Comparison of ENCODE assay signal across 17 cellular contexts in the genomic region with DNA sequence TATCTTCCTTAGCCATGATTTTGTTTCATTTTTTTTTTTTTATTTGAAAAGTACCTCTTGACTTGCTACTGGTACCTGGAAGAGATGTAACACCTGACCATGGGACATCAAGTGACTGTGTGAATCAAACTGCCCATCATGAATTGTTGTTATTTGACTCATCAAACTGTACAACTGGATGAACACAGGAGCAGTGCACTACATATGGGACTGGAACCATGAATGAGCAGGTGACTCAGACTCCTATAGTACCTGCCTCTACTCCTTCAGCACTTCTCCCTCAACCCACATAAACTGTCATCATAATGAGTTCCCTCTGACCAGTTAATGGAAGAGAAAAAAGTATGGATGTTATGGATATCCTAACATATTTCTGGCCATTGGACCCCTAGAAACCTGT. TPM values are rescaled to one million over a fixed set of nuclear protein-coding genes. Genes with fewer than 3 reads are reported as not detected.
DNase-seq lines count a peak whose midpoint lies in the region; ATAC-seq, FAIRE-seq and TF ChIP-seq lines count a peak whose summit lies in the region.
"Had no signal": no experiment of that assay in that cellular context is flagged by ENCODE, and none has a peak within 500 bp of the region (broad histone marks: within the 10 kb centered on the region; RNA-seq: fewer than 3 reads in every experiment).

No MANE protein-coding gene starts in this region.

- dilution Hi-C loops in keratinocyte (cut with MboI; ENCODE audit: extremely low pct_ligation_motif_present, low sequenced_read_pairs) = no loop called here

- H3K4me2 ChIP-seq in keratinocyte (ENCODE audit: control insufficient read depth, extremely low read depth, insufficient read depth, low read depth, low read length) = no peak overlapping the region

- H3K4me3 ChIP-seq in keratinocyte (ENCODE audit: control insufficient read depth in 2 of 3, extremely low read depth in 1 of 3, insufficient read depth in 2 of 3, low read depth in 1 of 3, low read length in 3 of 3) = no peak overlapping the region
- H3K4me3 ChIP-seq: HAP-1 had no signal

- no peaks in the 10 kb centered on the region for H3K27me3 Mint-ChIP-seq in activated naive CD8-positive, alpha-beta T cell treated with anti-CD3 and anti-CD28 coated beads, Interleukin-2, amount 50 U/mL, for 24 hours
- H3K27me3 Mint-ChIP-seq in activated naive CD8-positive, alpha-beta T cell treated with anti-CD3 and anti-CD28 coated beads for 36 hours = no peaks in the 10 kb centered on the region
- H3K27me3 Mint-ChIP-seq in activated T-helper 17 cell treated with anti-CD3 and anti-CD28 coated beads, Interleukin-2, amount 50 U/mL, for 72 hours = no peaks in the 10 kb centered on the region
- H3K27me3 Mint-ChIP-seq: IgD-negative memory B cell had no signal

- H3K27ac ChIP-seq in keratinocyte (ENCODE audit: control insufficient read depth, insufficient read depth, low read length) = no peak overlapping the region
- H3K27ac ChIP-seq: HL-60 had no signal

- peak; percentile 49 for ATAC-seq in activated naive CD8-positive, alpha-beta T cell treated with anti-CD3 and anti-CD28 coated beads, Interleukin-2, amount 50 U/mL, for 24 hours
- ATAC-seq in activated T-helper 17 cell treated with anti-CD3 and anti-CD28 coated beads, Interleukin-2, amount 50 U/mL, for 72 hours (replicated peaks) = peak; percentile 90
- ATAC-seq in HG03439 (IDR thresholded peaks at IDR 0.05; ENCODE audit: unreplicated experiment) = no peak
- ATAC-seq in HG03378 (IDR thresholded peaks at IDR 0.05; ENCODE audit: unreplicated experiment) = no peak

- no peaks in the 10 kb centered on the region for H3K9me3 Mint-ChIP-seq in activated naive CD8-positive, alpha-beta T cell treated with anti-CD3 and anti-CD28 coated beads, Interleukin-2, amount 50 U/mL, for 24 hours
- H3K9me3 Mint-ChIP-seq in activated naive CD8-positive, alpha-beta T cell treated with anti-CD3 and anti-CD28 coated beads for 36 hours = peaks cover 2% of the 10 kb centered on the region
- H3K9me3 Mint-ChIP-seq in activated T-helper 17 cell treated with anti-CD3 and anti-CD28 coated beads, Interleukin-2, amount 50 U/mL, for 72 hours = no peaks in the 10 kb centered on the region

- H4K20me1 ChIP-seq in keratinocyte (ENCODE audit: control insufficient read depth, extremely low read depth, insufficient read depth, low read length) = no peaks in the 10 kb centered on the region

- H3K79me2 ChIP-seq in keratinocyte (ENCODE audit: control insufficient read depth, insufficient read depth, low read length) = no peaks in the 10 kb centered on the region

- no peak for DNase-seq in activated naive CD8-positive, alpha-beta T cell treated with anti-CD3 and anti-CD28 coated beads, Interleukin-2, amount 50 U/mL, for 24 hours
- DNase-seq in activated naive CD8-positive, alpha-beta T cell treated with anti-CD3 and anti-CD28 coated beads for 36 hours = no peak
- DNase-seq in keratinocyte (ENCODE audit: low read depth, low spot score) (no peak), amniotic stem cell (lab: John Stamatoyannopoulos, UW) (no peak)
- DNase-seq: AML-193, NCI-H187, NCI-H345, NCI-H526 treated with DMSO at 0.1 percent for 48 hours, RPMI8226 had no signal

- no peak for TF ChIP-seq CTCF in keratinocyte (optimal IDR thresholded peaks at IDR 0.05 in 1 of 3, IDR thresholded peaks at IDR 0.05 in 1 of 3, conservative IDR thresholded peaks at IDR 0.05 in 1 of 3; ENCODE audit: extremely low read depth in 1 of 3, insufficient read depth in 2 of 3, low read length in 3 of 3)

- no peaks in the 10 kb centered on the region for H3K9me1 ChIP-seq in keratinocyte (ENCODE audit: control insufficient read depth, extremely low read depth, insufficient read depth, low read length)

- H3K27ac Mint-ChIP-seq in activated naive CD8-positive, alpha-beta T cell treated with anti-CD3 and anti-CD28 coated beads, Interleukin-2, amount 50 U/mL, for 24 hours = no peak overlapping the region
- H3K27ac Mint-ChIP-seq in activated naive CD8-positive, alpha-beta T cell treated with anti-CD3 and anti-CD28 coated beads for 36 hours = no peak overlapping the region
- peak overlapping the region; percentile 48 for H3K27ac Mint-ChIP-seq in activated T-helper 17 cell treated with anti-CD3 and anti-CD28 coated beads, Interleukin-2, amount 50 U/mL, for 72 hours

- H3K36me3 ChIP-seq in keratinocyte (ENCODE audit: control insufficient read depth in 2 of 2, extremely low read depth in 1 of 2, insufficient read depth in 2 of 2, low read length in 2 of 2) = no peaks in the 10 kb centered on the region
- H3K36me3 ChIP-seq: HAP-1 had no signal

- H2AFZ ChIP-seq in keratinocyte (ENCODE audit: control insufficient read depth, low read length) = no peak overlapping the region

- peak; percentile 29 for FAIRE-seq in keratinocyte (lab: Jason Lieb, UNC)
- FAIRE-seq: HTR-8/SVneo had no signal

- peaks cover 4% of the 10 kb centered on the region for H3K36me3 Mint-ChIP-seq in activated naive CD8-positive, alpha-beta T cell treated with anti-CD3 and anti-CD28 coated beads, Interleukin-2, amount 50 U/mL, for 24 hours (ENCODE audit: low read depth)
- peaks cover 14% of the 10 kb centered on the region for H3K36me3 Mint-ChIP-seq in activated naive CD8-positive, alpha-beta T cell treated with anti-CD3 and anti-CD28 coated beads for 36 hours
- no peaks in the 10 kb centered on the region for H3K36me3 Mint-ChIP-seq in activated T-helper 17 cell treated with anti-CD3 and anti-CD28 coated beads, Interleukin-2, amount 50 U/mL, for 72 hours (ENCODE audit: low read depth)

- no peaks in the 10 kb centered on the region for H3K9me3 ChIP-seq in keratinocyte (ENCODE audit: control insufficient read depth, low read depth, low read length)
- H3K9me3 ChIP-seq: HAP-1 had no signal

- no peaks in the 10 kb centered on the region for H3K4me1 ChIP-seq in keratinocyte (ENCODE audit: control insufficient read depth, extremely low read depth, insufficient read depth, low read length)
- H3K4me1 ChIP-seq: HAP-1 had no signal

- H3K4me3 Mint-ChIP-seq in activated naive CD8-positive, alpha-beta T cell treated with anti-CD3 and anti-CD28 coated beads, Interleukin-2, amount 50 U/mL, for 24 hours = no peak overlapping the region
- H3K4me3 Mint-ChIP-seq in activated naive CD8-positive, alpha-beta T cell treated with anti-CD3 and anti-CD28 coated beads for 36 hours = no peak overlapping the region
- H3K4me3 Mint-ChIP-seq in activated T-helper 17 cell treated with anti-CD3 and anti-CD28 coated beads, Interleukin-2, amount 50 U/mL, for 72 hours = no peak overlapping the region
- H3K4me3 Mint-ChIP-seq: CD14-positive monocyte had no signal

- H3K27me3 ChIP-seq in keratinocyte (ENCODE audit: control insufficient read depth, extremely low read depth, insufficient read depth, low read length) = no peaks in the 10 kb centered on the region

- H3K4me1 Mint-ChIP-seq in activated naive CD8-positive, alpha-beta T cell treated with anti-CD3 and anti-CD28 coated beads, Interleukin-2, amount 50 U/mL, for 24 hours = peaks cover 6% of the 10 kb centered on the region
- peaks cover 19% of the 10 kb centered on the region for H3K4me1 Mint-ChIP-seq in activated naive CD8-positive, alpha-beta T cell treated with anti-CD3 and anti-CD28 coated beads for 36 hours
- H3K4me1 Mint-ChIP-seq in activated T-helper 17 cell treated with anti-CD3 and anti-CD28 coated beads, Interleukin-2, amount 50 U/mL, for 72 hours = peaks cover 4% of the 10 kb centered on the region

- H3K9ac ChIP-seq in keratinocyte (ENCODE audit: control insufficient read depth, extremely low read depth, insufficient read depth, low read length) = no peak overlapping the region

RNA-seq across cellular contexts. Expression of gene UBE2D3, which starts 15.9 kb away (rescaled TPM):
- 100 to 1,000 TPM; 477 to 516 TPM for total RNA-seq in activated naive CD8-positive, alpha-beta T cell treated with anti-CD3 and anti-CD28 coated beads for 36 hours
- total RNA-seq in activated T-helper 17 cell treated with anti-CD3 and anti-CD28 coated beads, Interleukin-2, amount 50 U/mL, for 72 hours = 100 to 1,000 TPM; 403 to 450 TPM
- polyA plus RNA-seq in keratinocyte = 355 to 567 TPM (median 388 TPM) in 3 replicates
- polyA plus RNA-seq in keratinocyte (2011; ENCODE audit: low read depth) = 180 TPM
- 409 and 668 TPM in 2 replicates for polyA plus RNA-seq in keratinocyte (2011; cell fraction: cytosol; rRNA removed)
- 330 and 429 TPM in 2 replicates for polyA plus RNA-seq in keratinocyte (2011; cell fraction: nucleus; rRNA removed)
- 346 and 465 TPM in 2 replicates for polyA plus RNA-seq in keratinocyte (2012; ENCODE audit: low replicate concordance)
- polyA minus RNA-seq in keratinocyte = 218 to 413 TPM (median 290 TPM) in 3 replicates
- polyA minus RNA-seq in keratinocyte (2011; cell fraction: cytosol; rRNA and poly(A)+ RNA removed) = 315 TPM
- 122 and 167 TPM in 2 replicates for polyA minus RNA-seq in keratinocyte (2011; cell fraction: nucleus; rRNA and poly(A)+ RNA removed)

RNA-seq across cellular contexts. Expression of gene CISD2, which starts 25.5 kb away (rescaled TPM):
- 10 to 100 TPM; 41.5 to 41.8 TPM for total RNA-seq in activated naive CD8-positive, alpha-beta T cell treated with anti-CD3 and anti-CD28 coated beads for 36 hours
- total RNA-seq in activated T-helper 17 cell treated with anti-CD3 and anti-CD28 coated beads, Interleukin-2, amount 50 U/mL, for 72 hours = 10 to 100 TPM; 24.6 to 35.6 TPM
- 20.8 to 36.6 TPM (median 21.6 TPM) in 3 replicates for polyA plus RNA-seq in keratinocyte
- polyA plus RNA-seq in keratinocyte (2011; ENCODE audit: low read depth) = 4.7 TPM
- polyA plus RNA-seq in keratinocyte (2011; cell fraction: cytosol; rRNA removed) = 19.3 and 30.4 TPM in 2 replicates
- 5.0 and 7.5 TPM in 2 replicates for polyA plus RNA-seq in keratinocyte (2011; cell fraction: nucleus; rRNA removed)
- polyA plus RNA-seq in keratinocyte (2012; ENCODE audit: low replicate concordance) = 22.5 and 31.2 TPM in 2 replicates
- polyA minus RNA-seq in keratinocyte = 9.2 to 12.6 TPM (median 11.4 TPM) in 3 replicates
- 18.2 TPM for polyA minus RNA-seq in keratinocyte (2011; cell fraction: cytosol; rRNA and poly(A)+ RNA removed)
- 2.3 and 5.4 TPM in 2 replicates for polyA minus RNA-seq in keratinocyte (2011; cell fraction: nucleus; rRNA and poly(A)+ RNA removed)

Comparison
In these comparisons a context has a peak if more than half of its experiments do, and no peak if none do; other contexts are left out.
1. ATAC-seq: peak in activated naive CD8-positive, alpha-beta T cell treated with anti-CD3 and anti-CD28 coated beads, Interleukin-2, amount 50 U/mL, for 24 hours (single experiment) and activated T-helper 17 cell treated with anti-CD3 and anti-CD28 coated beads, Interleukin-2, amount 50 U/mL, for 72 hours (single experiment); none in HG03439 (single experiment) and HG03378 (single experiment).